In the genomic region with DNA sequence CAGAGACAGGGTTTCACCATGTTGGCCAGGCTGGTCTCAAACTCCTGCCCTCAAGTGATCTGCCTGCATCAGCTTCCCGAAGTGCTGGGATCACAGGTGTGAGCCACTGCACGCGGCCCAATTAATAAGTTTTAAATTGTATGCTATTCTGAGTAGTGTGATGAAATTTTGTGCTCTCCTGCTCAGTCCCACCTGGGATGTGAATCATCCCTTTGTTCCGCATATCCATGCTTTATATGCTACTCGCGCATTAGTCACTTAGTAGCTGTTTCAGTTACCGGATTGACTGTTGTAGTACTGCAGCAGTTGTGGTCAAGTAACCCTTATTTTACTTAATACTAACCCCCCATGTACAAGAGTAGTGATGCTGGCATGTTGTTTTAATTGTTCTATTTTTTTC, we compare ENCODE assay signal across 13 cellular contexts. TPM values are rescaled to one million over a fixed set of nuclear protein-coding genes. Genes with fewer than 3 reads are reported as not detected.
DNase-seq lines count a peak whose midpoint lies in the region; ATAC-seq and TF ChIP-seq lines count a peak whose summit lies in the region.
"Had no signal": no experiment of that assay in that cellular context is flagged by ENCODE, and none has a peak within 500 bp of the region (broad histone marks: within the 10 kb centered on the region; RNA-seq: fewer than 3 reads in every experiment).

No MANE protein-coding gene starts in this region.

- H3K27me3 Mint-ChIP-seq in activated CD8-positive, alpha-beta memory T cell treated with anti-CD3 and anti-CD28 coated beads, Interleukin-2, amount 10 ng/mL, durations not matched to agents 7 days and 5 days, result no peaks in the 10 kb centered on the region
- H3K27me3 Mint-ChIP-seq in endothelial cell (ENCODE audit: unreplicated experiment), result no peaks in the 10 kb centered on the region
- H3K27me3 Mint-ChIP-seq: activated naive CD8-positive, alpha-beta T cell; CD4-positive, CD25-positive, alpha-beta regulatory T cell had no signal

- 62% methylated on average over 7 of the region's 7 CpGs for WGBS in SK-N-SH (ENCODE audit: low lambda C conversion rate)
- WGBS in stomach, 5 donors, result 78 to 90% (median 86%) methylated on average over 6 to 7 of the region's 7 CpGs

- no peak overlapping the region for H3K4me3 ChIP-seq in SK-N-SH (ENCODE audit: low read depth in 2 of 2, low read length in 1 of 2)
- no peak overlapping the region for H3K4me3 ChIP-seq in fibroblast of pulmonary artery (replicated peaks; ENCODE audit: low read depth, low read length)
- H3K4me3 ChIP-seq in stomach, result no peak overlapping the region
- H3K4me3 ChIP-seq: transverse colon had no signal

- no peak for TF ChIP-seq POLR2A in stomach (IDR thresholded peaks at IDR 0.05)

- H3K4me1 ChIP-seq in SK-N-SH (ENCODE audit: control insufficient read depth in 1 of 2, insufficient read depth in 2 of 2, low read depth in 1 of 2, low read length in 1 of 2) (no peaks in the 10 kb centered on the region), stomach (no peaks in the 10 kb centered on the region)
- H3K4me1 ChIP-seq: transverse colon had no signal

- peaks cover 5% of the 10 kb centered on the region for H3F3A ChIP-seq in SK-N-SH (replicated peaks; ENCODE audit: insufficient read depth)

- CTCF ChIA-PET in SK-N-SH (lab: Yijun Ruan, JAX), result interaction anchor here (0.6 to 1.3 kb wide), 3 partner anchors 11 to 487 kb away, joined by 3 to 5 read pairs (median 3); no protein-coding TSS in a partner anchor
- CTCF ChIA-PET in activated CD8-positive, alpha-beta memory T cell treated with anti-CD3 and anti-CD28 coated beads, Interleukin-2, amount 10 ng/mL, durations not matched to agents 7 days and 5 days (lab: Charles Lee), result no interaction called here

- no peak overlapping the region for H3K9ac ChIP-seq in SK-N-SH

- H3K9me3 ChIP-seq in SK-N-SH (no peaks in the 10 kb centered on the region), stomach (peaks cover 0 to 3% (median 1%) of the 10 kb centered on the region in 4 donors)
- H3K9me3 ChIP-seq: transverse colon had no signal

- TF ChIP-seq CTCF in SK-N-SH (IDR thresholded peaks at IDR 0.05) (no peak), fibroblast of pulmonary artery (IDR thresholded peaks at IDR 0.05; ENCODE audit: low read length, missing control alignments) (no peak), stomach (IDR thresholded peaks at IDR 0.05) (no peak), endothelial cell (IDR thresholded peaks at IDR 0.05; ENCODE audit: unreplicated experiment) (no peak)

- H3K27me3 ChIP-seq in SK-N-SH (ENCODE audit: insufficient read depth), result no peaks in the 10 kb centered on the region
- H3K27me3 ChIP-seq in stomach, result no peaks in the 10 kb centered on the region
- H3K27me3 ChIP-seq: transverse colon had no signal

- H3K9me3 Mint-ChIP-seq in activated CD8-positive, alpha-beta memory T cell treated with anti-CD3 and anti-CD28 coated beads, Interleukin-2, amount 10 ng/mL, durations not matched to agents 7 days and 5 days (ENCODE audit: low read depth), result no peaks in the 10 kb centered on the region
- H3K9me3 Mint-ChIP-seq in endothelial cell (ENCODE audit: unreplicated experiment), result no peaks in the 10 kb centered on the region

- no peak for ATAC-seq in GM21381 (IDR thresholded peaks at IDR 0.05; ENCODE audit: unreplicated experiment)
- no peak for ATAC-seq in activated CD8-positive, alpha-beta memory T cell treated with anti-CD3 and anti-CD28 coated beads, Interleukin-2, amount 10 ng/mL, durations not matched to agents 7 days and 5 days

- intact Hi-C loops in stomach (cut with DNase I; ENCODE audit: low total_unique reads), result no loop called here

- TF ChIP-seq EP300 in SK-N-SH (IDR thresholded peaks at IDR 0.05; ENCODE audit: borderline replicate concordance in 1 of 2, low read depth in 1 of 2, low read length in 1 of 2) (no peak), stomach (IDR thresholded peaks at IDR 0.05) (no peak)

- H3K79me2 ChIP-seq in SK-N-SH (ENCODE audit: insufficient read depth), result no peaks in the 10 kb centered on the region

- H3K36me3 ChIP-seq in SK-N-SH (replicated peaks in 1 of 2; ENCODE audit: control insufficient read depth in 1 of 2, insufficient read depth in 2 of 2, low read length in 1 of 2) (peaks cover 0 to 8% of the 10 kb centered on the region in 2 experiments), stomach (peaks cover 0 to 3% (median 0%) of the 10 kb centered on the region in 4 donors)
- H3K36me3 ChIP-seq: transverse colon had no signal

- no peak overlapping the region for H3K4me3 Mint-ChIP-seq in activated CD8-positive, alpha-beta memory T cell treated with anti-CD3 and anti-CD28 coated beads, Interleukin-2, amount 10 ng/mL, durations not matched to agents 7 days and 5 days
- H3K4me3 Mint-ChIP-seq in endothelial cell (ENCODE audit: unreplicated experiment), result no peak overlapping the region
- H3K4me3 Mint-ChIP-seq: activated naive CD8-positive, alpha-beta T cell; CD4-positive, CD25-positive, alpha-beta regulatory T cell; endodermal cell had no signal

- H3K27ac Mint-ChIP-seq in activated CD8-positive, alpha-beta memory T cell treated with anti-CD3 and anti-CD28 coated beads, Interleukin-2, amount 10 ng/mL, durations not matched to agents 7 days and 5 days, result no peak overlapping the region
- no peak overlapping the region for H3K27ac Mint-ChIP-seq in endothelial cell (ENCODE audit: unreplicated experiment)
- H3K27ac Mint-ChIP-seq: activated naive CD8-positive, alpha-beta T cell; CD4-positive, CD25-positive, alpha-beta regulatory T cell; endodermal cell had no signal

- peaks cover 4% of the 10 kb centered on the region for H3K36me3 Mint-ChIP-seq in activated CD8-positive, alpha-beta memory T cell treated with anti-CD3 and anti-CD28 coated beads, Interleukin-2, amount 10 ng/mL, durations not matched to agents 7 days and 5 days
- peaks cover 3% of the 10 kb centered on the region for H3K36me3 Mint-ChIP-seq in endothelial cell (ENCODE audit: low read depth, unreplicated experiment)

- H2AFZ ChIP-seq in SK-N-SH (ENCODE audit: low read depth), result no peak overlapping the region

- DNase-seq in A172 (ENCODE audit: low spot score) (peak; percentile 87), H4 (ENCODE audit: low spot score) (peak; percentile 31), SK-N-SH (no peak), fibroblast of pulmonary artery (ENCODE audit: low read depth) (peak; percentile 63), stomach (no peak), endothelial cell (ENCODE audit: low spot score) (no peak)
- no peak for DNase-seq in activated CD8-positive, alpha-beta memory T cell treated with anti-CD3 and anti-CD28 coated beads, Interleukin-2, amount 10 ng/mL, durations not matched to agents 7 days and 5 days
- DNase-seq: CD4-positive, CD25-positive, alpha-beta regulatory T cell; endodermal cell; SIG-M5; transverse colon had no signal

- POLR2A ChIA-PET in SK-N-SH (lab: Yijun Ruan, JAX), result no interaction called here

- H3K27ac ChIP-seq in SK-N-SH (ENCODE audit: low read depth in 2 of 2, low read length in 1 of 2) (no peak overlapping the region), stomach (no peak overlapping the region)
- H3K27ac ChIP-seq: transverse colon had no signal

- no peaks in the 10 kb centered on the region for H3K4me1 Mint-ChIP-seq in activated CD8-positive, alpha-beta memory T cell treated with anti-CD3 and anti-CD28 coated beads, Interleukin-2, amount 10 ng/mL, durations not matched to agents 7 days and 5 days
- H3K4me1 Mint-ChIP-seq in endothelial cell (ENCODE audit: unreplicated experiment), result no peaks in the 10 kb centered on the region
- H3K4me1 Mint-ChIP-seq: endodermal cell had no signal

- no peaks in the 10 kb centered on the region for H3K9me2 ChIP-seq in SK-N-SH

- no peaks in the 10 kb centered on the region for H4K20me1 ChIP-seq in SK-N-SH (ENCODE audit: insufficient read depth)

- TF ChIP-seq RAD21 in SK-N-SH (IDR thresholded peaks at IDR 0.05; ENCODE audit: low read length), result no peak

- H3K4me2 ChIP-seq in SK-N-SH, result no peak overlapping the region

TF ChIP-seq in SK-N-SH, 30 proteins besides CTCF, POLR2A, EP300 and RAD21:
- TF ChIP-seq EZH2phosphoT487 (IDR thresholded peaks at IDR 0.05; ENCODE audit: borderline replicate concordance, low read depth) (no peak), TCF12 (IDR thresholded peaks at IDR 0.05) (peak; percentile 46; the same call in 1 of the 2 replicates), FOSL2 (IDR thresholded peaks at IDR 0.05; ENCODE audit: borderline replicate concordance, low read depth) (peak; percentile 81), JUND (IDR thresholded peaks at IDR 0.05) (peak; percentile 61)
- TF ChIP-seq, protein P1, sequence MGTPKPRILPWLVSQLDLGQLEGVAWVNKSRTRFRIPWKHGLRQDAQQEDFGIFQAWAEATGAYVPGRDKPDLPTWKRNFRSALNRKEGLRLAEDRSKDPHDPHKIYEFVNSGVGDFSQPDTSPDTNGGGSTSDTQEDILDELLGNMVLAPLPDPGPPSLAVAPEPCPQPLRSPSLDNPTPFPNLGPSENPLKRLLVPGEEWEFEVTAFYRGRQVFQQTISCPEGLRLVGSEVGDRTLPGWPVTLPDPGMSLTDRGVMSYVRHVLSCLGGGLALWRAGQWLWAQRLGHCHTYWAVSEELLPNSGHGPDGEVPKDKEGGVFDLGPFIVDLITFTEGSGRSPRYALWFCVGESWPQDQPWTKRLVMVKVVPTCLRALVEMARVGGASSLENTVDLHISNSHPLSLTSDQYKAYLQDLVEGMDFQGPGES (IDR thresholded peaks at IDR 0.05; ENCODE audit: low read depth, low read length), result no peak

RNA-seq across cellular contexts. Expression of a gene that starts 47.3 kb away (rescaled TPM):
- total RNA-seq in A172 (2014; rRNA removed; shearing (Covaris generic)), result not detected in 2 replicates
- not detected in 2 replicates for total RNA-seq in H4 (2014; rRNA removed; shearing (Covaris generic))
- 0.05 TPM in 1 of 2 replicates, not detected in the other for polyA plus RNA-seq in SK-N-SH (2012; rRNA removed)
- polyA plus RNA-seq in SK-N-SH (2012; cell fraction: cytosol; rRNA removed), result 0.03 TPM in 1 of 2 replicates, not detected in the other
- 0.14 and 0.15 TPM in 2 replicates for polyA plus RNA-seq in SK-N-SH (2012; cell fraction: nucleus; rRNA removed)
- 1 to 10 TPM in 2 of 5 donors, under 1 TPM in 2, not detected in 1; 0.37 to 2.0 (median 0.81) TPM for total RNA-seq in stomach
- under 1 TPM in 1 of 3 donors, not detected in 2; 0.05 TPM for polyA plus RNA-seq in stomach
- total RNA-seq in activated CD8-positive, alpha-beta memory T cell treated with anti-CD3 and anti-CD28 coated beads, Interleukin-2, amount 10 ng/mL, durations not matched to agents 7 days and 5 days, result not detected
- total RNA-seq in endothelial cell (ENCODE audit: unreplicated experiment), result 5.5 TPM
- total RNA-seq: CD4-positive, CD25-positive, alpha-beta regulatory T cell had no signal
- polyA plus RNA-seq: CD4-positive, CD25-positive, alpha-beta regulatory T cell had no signal

Comparison
In these comparisons a context has a peak if more than half of its experiments do, and no peak if none do; other contexts are left out.
1. DNase-seq: peak in A172 (single experiment), H4 (single experiment) and fibroblast of pulmonary artery (single experiment); none in SK-N-SH (single experiment), stomach (single experiment), activated CD8-positive, alpha-beta memory T cell treated with anti-CD3 and anti-CD28 coated beads, Interleukin-2, amount 10 ng/mL, durations not matched to agents 7 days and 5 days (single experiment) and endothelial cell (single experiment).